28 cellular contexts compared by ENCODE assay signal in genomic region chr6:136093835-136094234, GRCh38.
"Had no signal": no experiment of that assay in that cellular context is flagged by ENCODE, and none has a peak within 500 bp of the region (broad histone marks: within the 10 kb centered on the region; RNA-seq: fewer than 3 reads in every experiment).

No MANE protein-coding gene starts in this region.

- H3K4me3 Mint-ChIP-seq: dendritic cell treated with granulocyte-macrophage colony-stimulating factor and Interleukin-4, amounts not matched to agents 40 ng/mL and 50 ng/mL, for 4 days; effector memory CD8-positive, alpha-beta T cell; endodermal cell; immature natural killer cell; mesothelial cell of epicardium had no signal

- H3K9me3 ChIP-seq: colonic mucosa, esophagus squamous epithelium, gastrocnemius medialis, lower lobe of right lung, mucosa of descending colon had no signal

- H3K27ac Mint-ChIP-seq: dendritic cell treated with granulocyte-macrophage colony-stimulating factor and Interleukin-4, amounts not matched to agents 40 ng/mL and 50 ng/mL, for 4 days; effector memory CD8-positive, alpha-beta T cell; endodermal cell; immature natural killer cell; mesothelial cell of epicardium had no signal

- H3K4me1 ChIP-seq: colonic mucosa had no signal

- H3K4me3 ChIP-seq: colonic mucosa, esophagus squamous epithelium, gastrocnemius medialis, hepatocyte, lower lobe of right lung, mucosa of descending colon had no signal

- DNase-seq: colonic mucosa; cortex of kidney; effector CD8-positive, alpha-beta T cell; effector memory CD8-positive, alpha-beta T cell; endodermal cell; erythroblast; esophagus squamous epithelium; foreskin fibroblast; foreskin melanocyte; gastrocnemius medialis; glutamatergic neuron; head of caudate nucleus; hypothalamus; immature natural killer cell; islet precursor cell; kidney; kidney glomerular epithelial cell; left colon; left ventricle myocardium superior; lower lobe of right lung; mesenchymal stem cell; mucosa of descending colon had no signal

- H3K36me3 ChIP-seq: colonic mucosa, esophagus squamous epithelium, gastrocnemius medialis, lower lobe of right lung had no signal

- H3K4me1 Mint-ChIP-seq: endodermal cell had no signal

- H3K27me3 ChIP-seq: colonic mucosa, esophagus squamous epithelium, gastrocnemius medialis, hepatocyte had no signal

- ATAC-seq: effector memory CD8-positive, alpha-beta T cell; esophagus mucosa; gastrocnemius medialis; left colon; left lobe of liver; left ventricle myocardium superior; lower lobe of right lung; mucosa of descending colon had no signal

- H3K27ac ChIP-seq: colonic mucosa, epithelial cell of prostate, esophagus squamous epithelium, hepatocyte, lower lobe of right lung had no signal
